15 cellular contexts compared by ENCODE assay signal in genomic region chr14:68145539-68145938, GRCh38.
DNase-seq lines count a peak whose midpoint lies in the region; ATAC-seq and TF ChIP-seq lines count a peak whose summit lies in the region.
"Had no signal": no experiment of that assay in that cellular context is flagged by ENCODE, and none has a peak within 500 bp of the region (broad histone marks: within the 10 kb centered on the region; RNA-seq: fewer than 3 reads in every experiment).

No MANE protein-coding gene starts in this region.

- H2AFZ ChIP-seq in SK-N-SH (ENCODE audit: low read depth), result no peak overlapping the region

- H3K27ac ChIP-seq in SK-N-SH (ENCODE audit: low read depth in 2 of 2, low read length in 1 of 2) (peak overlapping the region; percentile 95 to 100), gastroesophageal sphincter (peak overlapping the region; percentile 80 to 98 (median 84)), sigmoid colon (peak overlapping the region; percentile 86 to 92 (median 88))
- H3K27ac ChIP-seq: foreskin keratinocyte, neutrophil had no signal

- H3K9me3 Mint-ChIP-seq in Calu3 (ENCODE audit: low read depth, unreplicated experiment), result no peaks in the 10 kb centered on the region

- peaks cover 63% of the 10 kb centered on the region for H3K4me1 Mint-ChIP-seq in Calu3 (ENCODE audit: low read depth, unreplicated experiment)

- peak overlapping the region; percentile 93 for H3K27ac Mint-ChIP-seq in Calu3 (ENCODE audit: unreplicated experiment)
- H3K27ac Mint-ChIP-seq: activated CD4-positive, alpha-beta T cell treated with anti-CD3 and anti-CD28 coated beads for 36 hours; T-helper 1 cell treated with Interleukin-12 subunit alpha and Interleukin-12 subunit beta and Interleukin-4 antibody, amounts not matched to agents 30 μg/mL and 1 μg/mL, for 36 hours had no signal

- H3K4me2 ChIP-seq in SK-N-SH, result peak overlapping the region; percentile 25; the same call in 1 of the 2 replicates

- H3K79me2 ChIP-seq in SK-N-SH (ENCODE audit: insufficient read depth), result no peaks in the 10 kb centered on the region

- BruUV-seq in Calu3 (replicated peaks; lab: Mats Ljungman, UMichigan), result no TSS peak

- H3K4me3 Mint-ChIP-seq in Calu3 (ENCODE audit: low read depth, unreplicated experiment), result no peak overlapping the region
- H3K4me3 Mint-ChIP-seq: activated CD4-positive, alpha-beta T cell treated with anti-CD3 and anti-CD28 coated beads for 36 hours; T-helper 1 cell treated with Interleukin-12 subunit alpha and Interleukin-12 subunit beta and Interleukin-4 antibody, amounts not matched to agents 30 μg/mL and 1 μg/mL, for 36 hours had no signal

- H3K4me1 ChIP-seq in SK-N-SH (ENCODE audit: control insufficient read depth in 1 of 2, insufficient read depth in 2 of 2, low read depth in 1 of 2, low read length in 1 of 2) (peaks cover 9 to 59% of the 10 kb centered on the region in 2 experiments), gastroesophageal sphincter (peaks cover 12 to 70% (median 17%) of the 10 kb centered on the region in 3 donors), sigmoid colon (peaks cover 0 to 75% (median 65%) of the 10 kb centered on the region in 4 donors)

- TF ChIP-seq RAD21 in SK-N-SH (IDR thresholded peaks at IDR 0.05; ENCODE audit: low read length), result no peak

- POLR2A ChIA-PET in SK-N-SH (lab: Yijun Ruan, JAX), result no interaction called here

- no peak for TF ChIP-seq CTCF in Calu3 (IDR thresholded peaks at IDR 0.05; ENCODE audit: unreplicated experiment)
- TF ChIP-seq CTCF in SK-N-SH (IDR thresholded peaks at IDR 0.05), result no peak
- no peak for TF ChIP-seq CTCF in gastroesophageal sphincter (IDR thresholded peaks at IDR 0.05)
- TF ChIP-seq CTCF in sigmoid colon (IDR thresholded peaks at IDR 0.05), result no peak

- H3K4me3 ChIP-seq in SK-N-SH (ENCODE audit: low read depth in 2 of 2, low read length in 1 of 2) (no peak overlapping the region), gastroesophageal sphincter (no peak overlapping the region), sigmoid colon (no peak overlapping the region)

- H3K9me3 ChIP-seq in SK-N-SH, result 0 out of 2 replicates have a peak, but pooled peaks cover 4% of the 10 kb centered on the region
- no peaks in the 10 kb centered on the region for H3K9me3 ChIP-seq in gastroesophageal sphincter
- no peaks in the 10 kb centered on the region for H3K9me3 ChIP-seq in sigmoid colon
- H3K9me3 ChIP-seq: neutrophil had no signal

- H3K27me3 Mint-ChIP-seq in Calu3 (ENCODE audit: unreplicated experiment), result no peaks in the 10 kb centered on the region
- H3K27me3 Mint-ChIP-seq: activated CD4-positive, alpha-beta T cell treated with anti-CD3 and anti-CD28 coated beads for 36 hours had no signal

- CTCF ChIA-PET in Calu3 (lab: Charles Lee) (interaction anchor here (0.8 to 1.9 kb wide), 7 partner anchors 19 to 669 kb away, joined by 3 to 6 read pairs (median 3); no protein-coding TSS in a partner anchor), SK-N-SH (lab: Yijun Ruan, JAX) (no interaction called here)

- H3F3A ChIP-seq in SK-N-SH (replicated peaks; ENCODE audit: insufficient read depth), result peaks cover 61% of the 10 kb centered on the region

- H3K9ac ChIP-seq in SK-N-SH, result peak overlapping the region; percentile 37; the same call in 1 of the 2 replicates

- H4K20me1 ChIP-seq in SK-N-SH (ENCODE audit: insufficient read depth), result no peaks in the 10 kb centered on the region

- no peaks in the 10 kb centered on the region for H3K9me2 ChIP-seq in SK-N-SH

- ATAC-seq in gastroesophageal sphincter (no peak), GM18909 (IDR thresholded peaks at IDR 0.05; ENCODE audit: poor library complexity, unreplicated experiment) (no peak), GM21447 (IDR thresholded peaks at IDR 0.05; ENCODE audit: unreplicated experiment) (no peak)
- ATAC-seq: activated CD4-positive, alpha-beta T cell treated with anti-CD3 and anti-CD28 coated beads for 36 hours; foreskin keratinocyte had no signal

- no peak for DNase-seq in Calu3
- DNase-seq in SK-N-SH, result no peak
- DNase-seq in sigmoid colon, result no peak
- no peak for DNase-seq in islet precursor cell
- no peak for DNase-seq in GOT3 (lab: John Stamatoyannopoulos, UW)
- DNase-seq: activated CD4-positive, alpha-beta T cell treated with anti-CD3 and anti-CD28 coated beads for 36 hours; activated T-cell treated with anti-CD3 and anti-CD28 coated beads, Interleukin-2, amount 50 U/mL, for 48 hours; DMS 273 treated with DMSO at 0.1 percent for 48 hours; NCI-H446 treated with DMSO at 0.1 percent for 48 hours had no signal

- TF ChIP-seq EP300 in SK-N-SH (IDR thresholded peaks at IDR 0.05; ENCODE audit: borderline replicate concordance in 1 of 2, low read depth in 1 of 2, low read length in 1 of 2), result peak; percentile 46 to 58; a peak in 2 of 4 replicates
- TF ChIP-seq EP300 in gastroesophageal sphincter (IDR thresholded peaks at IDR 0.05), result no peak
- TF ChIP-seq EP300 in sigmoid colon (IDR thresholded peaks at IDR 0.05), result peak in 3 of 4 donors; percentile 63 to 81 (median 76)

- intact Hi-C loops in Calu3 (cut with micrococcal nuclease; ENCODE audit: unreplicated experiment) (loop anchor here (2.0 to 10.0 kb wide), 5 partner anchors 87 to 639 kb away; no protein-coding TSS in a partner anchor), sigmoid colon (cut with DNase I) (loop anchor here (10.0 kb wide), 1 partner anchor 249 kb away; no protein-coding TSS in a partner anchor)

- H3K27me3 ChIP-seq in SK-N-SH (ENCODE audit: insufficient read depth), result no peaks in the 10 kb centered on the region
- no peaks in the 10 kb centered on the region for H3K27me3 ChIP-seq in gastroesophageal sphincter
- no peaks in the 10 kb centered on the region for H3K27me3 ChIP-seq in sigmoid colon
- H3K27me3 ChIP-seq: foreskin keratinocyte, neutrophil had no signal

- peaks cover 25% of the 10 kb centered on the region for H3K36me3 Mint-ChIP-seq in Calu3 (ENCODE audit: insufficient read depth, unreplicated experiment)

- TF ChIP-seq POLR2A in gastroesophageal sphincter (IDR thresholded peaks at IDR 0.05) (no peak), sigmoid colon (IDR thresholded peaks at IDR 0.05) (no peak)

- H3K36me3 ChIP-seq in SK-N-SH (replicated peaks in 1 of 2; ENCODE audit: control insufficient read depth in 1 of 2, insufficient read depth in 2 of 2, low read length in 1 of 2), result no peaks in the 10 kb centered on the region
- no peaks in the 10 kb centered on the region for H3K36me3 ChIP-seq in gastroesophageal sphincter
- no peaks in the 10 kb centered on the region for H3K36me3 ChIP-seq in sigmoid colon
- H3K36me3 ChIP-seq: neutrophil had no signal

TF ChIP-seq in SK-N-SH, 30 proteins besides CTCF, POLR2A, EP300 and RAD21 (continues in another document):
- TF ChIP-seq REST (IDR thresholded peaks at IDR 0.05; ENCODE audit: low read depth, low read length), result no peak
- TF ChIP-seq MAX (IDR thresholded peaks at IDR 0.05; ENCODE audit: low read depth), result no peak
- no peak for TF ChIP-seq NRF1 (IDR thresholded peaks at IDR 0.05; ENCODE audit: low read depth, low read length)
- no peak for TF ChIP-seq ELF1 (IDR thresholded peaks at IDR 0.05)
- TF ChIP-seq YY1 (IDR thresholded peaks at IDR 0.05; ENCODE audit: low read depth), result no peak
- peak; percentile 22; the same call in 1 of the 2 replicates for TF ChIP-seq POLR2AphosphoS5 (IDR thresholded peaks at IDR 0.05; ENCODE audit: low read depth, low read length)
- peak; percentile 59 for TF ChIP-seq JUND (IDR thresholded peaks at IDR 0.05)
- TF ChIP-seq, protein P1, sequence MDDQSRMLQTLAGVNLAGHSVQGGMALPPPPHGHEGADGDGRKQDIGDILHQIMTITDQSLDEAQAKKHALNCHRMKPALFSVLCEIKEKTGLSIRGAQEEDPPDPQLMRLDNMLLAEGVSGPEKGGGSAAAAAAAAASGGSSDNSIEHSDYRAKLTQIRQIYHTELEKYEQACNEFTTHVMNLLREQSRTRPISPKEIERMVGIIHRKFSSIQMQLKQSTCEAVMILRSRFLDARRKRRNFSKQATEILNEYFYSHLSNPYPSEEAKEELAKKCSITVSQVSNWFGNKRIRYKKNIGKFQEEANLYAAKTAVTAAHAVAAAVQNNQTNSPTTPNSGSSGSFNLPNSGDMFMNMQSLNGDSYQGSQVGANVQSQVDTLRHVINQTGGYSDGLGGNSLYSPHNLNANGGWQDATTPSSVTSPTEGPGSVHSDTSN (IDR thresholded peaks at IDR 0.05), result peak; percentile 68
- TF ChIP-seq RXRA (IDR thresholded peaks at IDR 0.05; ENCODE audit: borderline replicate concordance, low read depth), result peak; percentile 33; the same call in 1 of the 2 replicates
- peak; percentile 48; the same call in 1 of the 2 replicates for TF ChIP-seq FOSL2 (IDR thresholded peaks at IDR 0.05; ENCODE audit: borderline replicate concordance, low read depth)
- TF ChIP-seq TCF12 (IDR thresholded peaks at IDR 0.05), result peak; percentile 81
- TF ChIP-seq NFIC (IDR thresholded peaks at IDR 0.05; ENCODE audit: borderline replicate concordance), result peak; percentile 60; the same call in 1 of the 2 replicates
